1 cellular context compared by ENCODE assay signal in the genomic region with DNA sequence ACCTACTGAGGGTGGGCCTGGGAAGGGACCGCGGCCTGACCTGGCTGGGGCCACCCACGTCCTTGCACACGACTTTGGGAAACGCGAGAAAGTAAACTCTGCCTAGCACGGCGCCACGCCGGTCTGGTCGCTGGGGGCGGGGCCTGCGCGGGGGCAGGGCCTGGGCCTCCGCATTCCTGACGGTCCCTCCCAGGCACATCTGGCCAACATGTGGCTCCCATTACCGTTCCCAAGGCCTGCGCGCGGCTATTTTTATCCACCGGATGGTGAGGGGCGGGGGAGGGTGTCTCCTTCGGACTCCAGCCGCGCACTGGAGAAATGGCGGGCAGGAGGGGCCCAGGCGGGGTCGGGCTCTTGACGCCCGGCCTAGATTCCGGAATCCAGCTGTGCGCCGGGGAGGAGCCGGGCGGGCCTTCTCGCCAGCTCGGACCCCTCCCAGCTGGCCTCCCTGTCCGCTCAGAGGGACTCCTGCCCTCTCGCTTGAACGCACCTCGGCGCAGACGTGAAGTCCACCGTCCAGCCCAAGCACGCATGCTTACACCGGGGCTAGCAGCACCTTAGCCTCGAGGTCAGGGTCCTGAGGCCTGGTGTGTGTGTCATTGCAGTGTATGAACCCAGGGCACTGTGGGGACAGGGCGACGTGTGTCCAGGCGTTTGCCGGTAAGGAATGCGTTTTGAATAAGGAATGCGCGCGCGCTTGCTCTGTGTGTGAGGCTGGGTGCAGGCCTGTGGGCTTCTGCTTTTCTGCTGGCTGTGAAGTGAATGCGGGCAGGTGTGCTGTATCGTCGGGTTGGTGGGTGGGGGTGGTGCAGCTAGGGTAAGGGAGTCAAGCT.
A peak's percentile ranks its signal among the peaks of the same experiment; 100 is the strongest.
TF ChIP-seq lines count a peak whose summit lies in the region.

No MANE protein-coding gene starts in this region.

TF ChIP-seq in WTC11, 78 proteins besides CTCF, POLR2A, EP300 and RAD21 (continued from another document):
- TF ChIP-seq, protein P1, sequence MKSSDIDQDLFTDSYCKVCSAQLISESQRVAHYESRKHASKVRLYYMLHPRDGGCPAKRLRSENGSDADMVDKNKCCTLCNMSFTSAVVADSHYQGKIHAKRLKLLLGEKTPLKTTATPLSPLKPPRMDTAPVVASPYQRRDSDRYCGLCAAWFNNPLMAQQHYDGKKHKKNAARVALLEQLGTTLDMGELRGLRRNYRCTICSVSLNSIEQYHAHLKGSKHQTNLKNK (CRISPR knock-in tag; IDR thresholded peaks at IDR 0.05) = no peak
- TF ChIP-seq ATF1 (CRISPR knock-in tag; IDR thresholded peaks at IDR 0.05) = peak; percentile 76; the same call in 1 of the 2 replicates
- TF ChIP-seq, protein P2, sequence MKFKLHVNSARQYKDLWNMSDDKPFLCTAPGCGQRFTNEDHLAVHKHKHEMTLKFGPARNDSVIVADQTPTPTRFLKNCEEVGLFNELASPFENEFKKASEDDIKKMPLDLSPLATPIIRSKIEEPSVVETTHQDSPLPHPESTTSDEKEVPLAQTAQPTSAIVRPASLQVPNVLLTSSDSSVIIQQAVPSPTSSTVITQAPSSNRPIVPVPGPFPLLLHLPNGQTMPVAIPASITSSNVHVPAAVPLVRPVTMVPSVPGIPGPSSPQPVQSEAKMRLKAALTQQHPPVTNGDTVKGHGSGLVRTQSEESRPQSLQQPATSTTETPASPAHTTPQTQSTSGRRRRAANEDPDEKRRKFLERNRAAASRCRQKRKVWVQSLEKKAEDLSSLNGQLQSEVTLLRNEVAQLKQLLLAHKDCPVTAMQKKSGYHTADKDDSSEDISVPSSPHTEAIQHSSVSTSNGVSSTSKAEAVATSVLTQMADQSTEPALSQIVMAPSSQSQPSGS (CRISPR knock-in tag; IDR thresholded peaks at IDR 0.05; ENCODE audit: borderline replicate concordance, low read depth) = peak; percentile 52; the same call in 1 of the 2 replicates
- TF ChIP-seq, protein P3, sequence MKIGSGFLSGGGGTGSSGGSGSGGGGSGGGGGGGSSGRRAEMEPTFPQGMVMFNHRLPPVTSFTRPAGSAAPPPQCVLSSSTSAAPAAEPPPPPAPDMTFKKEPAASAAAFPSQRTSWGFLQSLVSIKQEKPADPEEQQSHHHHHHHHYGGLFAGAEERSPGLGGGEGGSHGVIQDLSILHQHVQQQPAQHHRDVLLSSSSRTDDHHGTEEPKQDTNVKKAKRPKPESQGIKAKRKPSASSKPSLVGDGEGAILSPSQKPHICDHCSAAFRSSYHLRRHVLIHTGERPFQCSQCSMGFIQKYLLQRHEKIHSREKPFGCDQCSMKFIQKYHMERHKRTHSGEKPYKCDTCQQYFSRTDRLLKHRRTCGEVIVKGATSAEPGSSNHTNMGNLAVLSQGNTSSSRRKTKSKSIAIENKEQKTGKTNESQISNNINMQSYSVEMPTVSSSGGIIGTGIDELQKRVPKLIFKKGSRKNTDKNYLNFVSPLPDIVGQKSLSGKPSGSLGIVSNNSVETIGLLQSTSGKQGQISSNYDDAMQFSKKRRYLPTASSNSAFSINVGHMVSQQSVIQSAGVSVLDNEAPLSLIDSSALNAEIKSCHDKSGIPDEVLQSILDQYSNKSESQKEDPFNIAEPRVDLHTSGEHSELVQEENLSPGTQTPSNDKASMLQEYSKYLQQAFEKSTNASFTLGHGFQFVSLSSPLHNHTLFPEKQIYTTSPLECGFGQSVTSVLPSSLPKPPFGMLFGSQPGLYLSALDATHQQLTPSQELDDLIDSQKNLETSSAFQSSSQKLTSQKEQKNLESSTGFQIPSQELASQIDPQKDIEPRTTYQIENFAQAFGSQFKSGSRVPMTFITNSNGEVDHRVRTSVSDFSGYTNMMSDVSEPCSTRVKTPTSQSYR (CRISPR knock-in tag; IDR thresholded peaks at IDR 0.05) = no peak; the same call in 1 of the 2 replicates
- peak; percentile 89 for TF ChIP-seq ZNF232 (CRISPR knock-in tag; IDR thresholded peaks at IDR 0.05)
- no peak for TF ChIP-seq HMGA2 (CRISPR knock-in tag; IDR thresholded peaks at IDR 0.05)
- TF ChIP-seq, protein P4, sequence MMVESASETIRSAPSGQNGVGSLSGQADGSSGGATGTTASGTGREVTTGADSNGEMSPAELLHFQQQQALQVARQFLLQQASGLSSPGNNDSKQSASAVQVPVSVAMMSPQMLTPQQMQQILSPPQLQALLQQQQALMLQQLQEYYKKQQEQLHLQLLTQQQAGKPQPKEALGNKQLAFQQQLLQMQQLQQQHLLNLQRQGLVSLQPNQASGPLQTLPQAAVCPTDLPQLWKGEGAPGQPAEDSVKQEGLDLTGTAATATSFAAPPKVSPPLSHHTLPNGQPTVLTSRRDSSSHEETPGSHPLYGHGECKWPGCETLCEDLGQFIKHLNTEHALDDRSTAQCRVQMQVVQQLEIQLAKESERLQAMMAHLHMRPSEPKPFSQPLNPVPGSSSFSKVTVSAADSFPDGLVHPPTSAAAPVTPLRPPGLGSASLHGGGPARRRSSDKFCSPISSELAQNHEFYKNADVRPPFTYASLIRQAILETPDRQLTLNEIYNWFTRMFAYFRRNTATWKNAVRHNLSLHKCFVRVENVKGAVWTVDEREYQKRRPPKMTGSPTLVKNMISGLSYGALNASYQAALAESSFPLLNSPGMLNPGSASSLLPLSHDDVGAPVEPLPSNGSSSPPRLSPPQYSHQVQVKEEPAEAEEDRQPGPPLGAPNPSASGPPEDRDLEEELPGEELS (CRISPR knock-in tag; IDR thresholded peaks at IDR 0.05) = peak; percentile 78
- TF ChIP-seq, protein P5, sequence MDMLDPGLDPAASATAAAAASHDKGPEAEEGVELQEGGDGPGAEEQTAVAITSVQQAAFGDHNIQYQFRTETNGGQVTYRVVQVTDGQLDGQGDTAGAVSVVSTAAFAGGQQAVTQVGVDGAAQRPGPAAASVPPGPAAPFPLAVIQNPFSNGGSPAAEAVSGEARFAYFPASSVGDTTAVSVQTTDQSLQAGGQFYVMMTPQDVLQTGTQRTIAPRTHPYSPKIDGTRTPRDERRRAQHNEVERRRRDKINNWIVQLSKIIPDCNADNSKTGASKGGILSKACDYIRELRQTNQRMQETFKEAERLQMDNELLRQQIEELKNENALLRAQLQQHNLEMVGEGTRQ (CRISPR knock-in tag; IDR thresholded peaks at IDR 0.05) = peak; percentile 31; the same call in 1 of the 2 replicates
- no peak for TF ChIP-seq GRHL2 (CRISPR knock-in tag; IDR thresholded peaks at IDR 0.05; ENCODE audit: insufficient replicate concordance, severe bottlenecking)
- peak; percentile 92 for TF ChIP-seq ZNF121 (CRISPR knock-in tag; IDR thresholded peaks at IDR 0.05)
- TF ChIP-seq, protein P6, sequence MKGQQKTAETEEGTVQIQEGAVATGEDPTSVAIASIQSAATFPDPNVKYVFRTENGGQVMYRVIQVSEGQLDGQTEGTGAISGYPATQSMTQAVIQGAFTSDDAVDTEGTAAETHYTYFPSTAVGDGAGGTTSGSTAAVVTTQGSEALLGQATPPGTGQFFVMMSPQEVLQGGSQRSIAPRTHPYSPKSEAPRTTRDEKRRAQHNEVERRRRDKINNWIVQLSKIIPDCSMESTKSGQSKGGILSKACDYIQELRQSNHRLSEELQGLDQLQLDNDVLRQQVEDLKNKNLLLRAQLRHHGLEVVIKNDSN (CRISPR knock-in tag; IDR thresholded peaks at IDR 0.05) = peak; percentile 49
- TF ChIP-seq, protein P7, sequence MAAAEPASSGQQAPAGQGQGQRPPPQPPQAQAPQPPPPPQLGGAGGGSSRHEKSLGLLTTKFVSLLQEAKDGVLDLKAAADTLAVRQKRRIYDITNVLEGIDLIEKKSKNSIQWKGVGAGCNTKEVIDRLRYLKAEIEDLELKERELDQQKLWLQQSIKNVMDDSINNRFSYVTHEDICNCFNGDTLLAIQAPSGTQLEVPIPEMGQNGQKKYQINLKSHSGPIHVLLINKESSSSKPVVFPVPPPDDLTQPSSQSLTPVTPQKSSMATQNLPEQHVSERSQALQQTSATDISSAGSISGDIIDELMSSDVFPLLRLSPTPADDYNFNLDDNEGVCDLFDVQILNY (CRISPR knock-in tag; IDR thresholded peaks at IDR 0.05) = peak; percentile 95
- no peak for TF ChIP-seq FOXJ3 (CRISPR knock-in tag; IDR thresholded peaks at IDR 0.05; ENCODE audit: borderline replicate concordance)
- TF ChIP-seq, protein P8, sequence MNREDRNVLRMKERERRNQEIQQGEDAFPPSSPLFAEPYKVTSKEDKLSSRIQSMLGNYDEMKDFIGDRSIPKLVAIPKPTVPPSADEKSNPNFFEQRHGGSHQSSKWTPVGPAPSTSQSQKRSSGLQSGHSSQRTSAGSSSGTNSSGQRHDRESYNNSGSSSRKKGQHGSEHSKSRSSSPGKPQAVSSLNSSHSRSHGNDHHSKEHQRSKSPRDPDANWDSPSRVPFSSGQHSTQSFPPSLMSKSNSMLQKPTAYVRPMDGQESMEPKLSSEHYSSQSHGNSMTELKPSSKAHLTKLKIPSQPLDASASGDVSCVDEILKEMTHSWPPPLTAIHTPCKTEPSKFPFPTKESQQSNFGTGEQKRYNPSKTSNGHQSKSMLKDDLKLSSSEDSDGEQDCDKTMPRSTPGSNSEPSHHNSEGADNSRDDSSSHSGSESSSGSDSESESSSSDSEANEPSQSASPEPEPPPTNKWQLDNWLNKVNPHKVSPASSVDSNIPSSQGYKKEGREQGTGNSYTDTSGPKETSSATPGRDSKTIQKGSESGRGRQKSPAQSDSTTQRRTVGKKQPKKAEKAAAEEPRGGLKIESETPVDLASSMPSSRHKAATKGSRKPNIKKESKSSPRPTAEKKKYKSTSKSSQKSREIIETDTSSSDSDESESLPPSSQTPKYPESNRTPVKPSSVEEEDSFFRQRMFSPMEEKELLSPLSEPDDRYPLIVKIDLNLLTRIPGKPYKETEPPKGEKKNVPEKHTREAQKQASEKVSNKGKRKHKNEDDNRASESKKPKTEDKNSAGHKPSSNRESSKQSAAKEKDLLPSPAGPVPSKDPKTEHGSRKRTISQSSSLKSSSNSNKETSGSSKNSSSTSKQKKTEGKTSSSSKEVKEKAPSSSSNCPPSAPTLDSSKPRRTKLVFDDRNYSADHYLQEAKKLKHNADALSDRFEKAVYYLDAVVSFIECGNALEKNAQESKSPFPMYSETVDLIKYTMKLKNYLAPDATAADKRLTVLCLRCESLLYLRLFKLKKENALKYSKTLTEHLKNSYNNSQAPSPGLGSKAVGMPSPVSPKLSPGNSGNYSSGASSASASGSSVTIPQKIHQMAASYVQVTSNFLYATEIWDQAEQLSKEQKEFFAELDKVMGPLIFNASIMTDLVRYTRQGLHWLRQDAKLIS (CRISPR knock-in tag; IDR thresholded peaks at IDR 0.05; ENCODE audit: borderline replicate concordance) = peak; percentile 95; the same call in 1 of the 2 replicates
- TF ChIP-seq, protein P9, sequence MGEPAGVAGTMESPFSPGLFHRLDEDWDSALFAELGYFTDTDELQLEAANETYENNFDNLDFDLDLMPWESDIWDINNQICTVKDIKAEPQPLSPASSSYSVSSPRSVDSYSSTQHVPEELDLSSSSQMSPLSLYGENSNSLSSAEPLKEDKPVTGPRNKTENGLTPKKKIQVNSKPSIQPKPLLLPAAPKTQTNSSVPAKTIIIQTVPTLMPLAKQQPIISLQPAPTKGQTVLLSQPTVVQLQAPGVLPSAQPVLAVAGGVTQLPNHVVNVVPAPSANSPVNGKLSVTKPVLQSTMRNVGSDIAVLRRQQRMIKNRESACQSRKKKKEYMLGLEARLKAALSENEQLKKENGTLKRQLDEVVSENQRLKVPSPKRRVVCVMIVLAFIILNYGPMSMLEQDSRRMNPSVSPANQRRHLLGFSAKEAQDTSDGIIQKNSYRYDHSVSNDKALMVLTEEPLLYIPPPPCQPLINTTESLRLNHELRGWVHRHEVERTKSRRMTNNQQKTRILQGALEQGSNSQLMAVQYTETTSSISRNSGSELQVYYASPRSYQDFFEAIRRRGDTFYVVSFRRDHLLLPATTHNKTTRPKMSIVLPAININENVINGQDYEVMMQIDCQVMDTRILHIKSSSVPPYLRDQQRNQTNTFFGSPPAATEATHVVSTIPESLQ (CRISPR knock-in tag; IDR thresholded peaks at IDR 0.05) = no peak
- TF ChIP-seq, protein P10, sequence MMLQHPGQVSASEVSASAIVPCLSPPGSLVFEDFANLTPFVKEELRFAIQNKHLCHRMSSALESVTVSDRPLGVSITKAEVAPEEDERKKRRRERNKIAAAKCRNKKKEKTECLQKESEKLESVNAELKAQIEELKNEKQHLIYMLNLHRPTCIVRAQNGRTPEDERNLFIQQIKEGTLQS (CRISPR knock-in tag; conservative IDR thresholded peaks at IDR 0.05) = peak; percentile 27; the same call in 1 of the 2 replicates
- peak; percentile 55; the same call in 1 of the 2 replicates for TF ChIP-seq JUN (CRISPR knock-in tag; IDR thresholded peaks at IDR 0.05)
- peak; percentile 51; the same call in 1 of the 2 replicates for TF ChIP-seq NFE2L1 (CRISPR knock-in tag; IDR thresholded peaks at IDR 0.05)
- TF ChIP-seq, protein P11, sequence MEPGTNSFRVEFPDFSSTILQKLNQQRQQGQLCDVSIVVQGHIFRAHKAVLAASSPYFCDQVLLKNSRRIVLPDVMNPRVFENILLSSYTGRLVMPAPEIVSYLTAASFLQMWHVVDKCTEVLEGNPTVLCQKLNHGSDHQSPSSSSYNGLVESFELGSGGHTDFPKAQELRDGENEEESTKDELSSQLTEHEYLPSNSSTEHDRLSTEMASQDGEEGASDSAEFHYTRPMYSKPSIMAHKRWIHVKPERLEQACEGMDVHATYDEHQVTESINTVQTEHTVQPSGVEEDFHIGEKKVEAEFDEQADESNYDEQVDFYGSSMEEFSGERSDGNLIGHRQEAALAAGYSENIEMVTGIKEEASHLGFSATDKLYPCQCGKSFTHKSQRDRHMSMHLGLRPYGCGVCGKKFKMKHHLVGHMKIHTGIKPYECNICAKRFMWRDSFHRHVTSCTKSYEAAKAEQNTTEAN (CRISPR knock-in tag; IDR thresholded peaks at IDR 0.05) = peak; percentile 90; the same call in 1 of the 2 replicates
- TF ChIP-seq FOXK1 (CRISPR knock-in tag; IDR thresholded peaks at IDR 0.05) = peak; percentile 62
- peak; percentile 95 for TF ChIP-seq ETV6 (CRISPR knock-in tag; IDR thresholded peaks at IDR 0.05)
- 0 out of 2 replicates have a peak, but pooled peaks have one; percentile 69 for TF ChIP-seq CREB1 (CRISPR knock-in tag; IDR thresholded peaks at IDR 0.05)
- TF ChIP-seq, protein P12, sequence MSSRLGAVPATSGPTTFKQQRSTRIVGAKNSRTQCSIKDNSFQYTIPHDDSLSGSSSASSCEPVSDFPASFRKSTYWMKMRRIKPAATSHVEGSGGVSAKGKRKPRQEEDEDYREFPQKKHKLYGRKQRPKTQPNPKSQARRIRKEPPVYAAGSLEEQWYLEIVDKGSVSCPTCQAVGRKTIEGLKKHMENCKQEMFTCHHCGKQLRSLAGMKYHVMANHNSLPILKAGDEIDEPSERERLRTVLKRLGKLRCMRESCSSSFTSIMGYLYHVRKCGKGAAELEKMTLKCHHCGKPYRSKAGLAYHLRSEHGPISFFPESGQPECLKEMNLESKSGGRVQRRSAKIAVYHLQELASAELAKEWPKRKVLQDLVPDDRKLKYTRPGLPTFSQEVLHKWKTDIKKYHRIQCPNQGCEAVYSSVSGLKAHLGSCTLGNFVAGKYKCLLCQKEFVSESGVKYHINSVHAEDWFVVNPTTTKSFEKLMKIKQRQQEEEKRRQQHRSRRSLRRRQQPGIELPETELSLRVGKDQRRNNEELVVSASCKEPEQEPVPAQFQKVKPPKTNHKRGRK (CRISPR knock-in tag; IDR thresholded peaks at IDR 0.05; ENCODE audit: borderline replicate concordance) = no peak
- peak; percentile 14 for TF ChIP-seq TEAD4 (CRISPR knock-in tag; IDR thresholded peaks at IDR 0.05)
- TF ChIP-seq ZNF423 (CRISPR knock-in tag; IDR thresholded peaks at IDR 0.05) = peak; percentile 65; the same call in 1 of the 2 replicates
- TF ChIP-seq SMAD3 (CRISPR knock-in tag; IDR thresholded peaks at IDR 0.05; ENCODE audit: borderline replicate concordance) = peak; percentile 81
